23 cellular contexts compared by ENCODE assay signal in the genomic region with DNA sequence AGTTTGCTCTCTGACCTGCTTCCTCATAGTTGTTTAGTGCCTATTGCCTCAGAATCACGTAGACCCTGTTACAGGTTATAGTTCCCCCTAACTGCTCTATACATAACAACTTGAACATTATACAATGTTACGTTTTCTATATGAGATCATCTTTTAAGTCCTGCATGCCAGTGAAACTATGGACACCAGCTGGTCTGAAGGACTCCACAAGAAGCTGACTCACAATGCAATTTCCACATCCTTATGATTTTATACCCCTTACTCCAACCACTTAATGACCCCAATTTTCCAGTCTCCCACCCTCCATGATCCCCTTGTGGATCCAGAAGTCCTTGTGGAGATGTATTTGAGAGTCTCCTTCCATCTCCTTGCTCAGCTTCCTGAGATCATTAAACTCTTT. TPM values are rescaled to one million over a fixed set of nuclear protein-coding genes. Genes with fewer than 3 reads are reported as not detected.
"Had no signal": no experiment of that assay in that cellular context is flagged by ENCODE, and none has a peak within 500 bp of the region (broad histone marks: within the 10 kb centered on the region; RNA-seq: fewer than 3 reads in every experiment).

No MANE protein-coding gene starts in this region.

- H3K9me3 ChIP-seq: right lobe of liver, thyroid gland, vagina had no signal

- H3K4me2 ChIP-seq: neural progenitor cell, smooth muscle cell had no signal

- H3K4me3 ChIP-seq: left lung, neural progenitor cell, right lobe of liver, smooth muscle cell, thyroid gland, vagina had no signal

- H3K79me2 ChIP-seq: parathyroid adenoma had no signal

- DNase-seq: cortex of kidney; effector memory CD8-positive, alpha-beta T cell; hypothalamus; immature natural killer cell; kidney; left cardiac atrium; left lung; mesenchymal stem cell; naive thymus-derived CD4-positive, alpha-beta T cell; right lobe of liver; stimulated activated CD4-positive, alpha-beta T cell treated with anti-CD3 and anti-CD28 coated beads, Interleukin-12 subunit alpha, Interleukin-12 subunit beta, amount 100 ng/mL, for 4 hours; stimulated activated CD4-positive, alpha-beta T cell treated with anti-CD3 and anti-CD28 coated beads, Interleukin-1b, Interleukin-23, amount 100 ng/mL, for 48 hours; stimulated activated CD4-positive, alpha-beta T cell treated with anti-CD3 and anti-CD28 coated beads, Interleukin-4, amount 100 ng/mL, for 1 hour; stimulated activated CD8-positive, alpha-beta memory T cell treated with anti-CD3 and anti-CD28 coated beads, Interleukin-4, amount 100 ng/mL, for 48 hours; stimulated activated naive CD4-positive, alpha-beta T cell; stimulated activated naive CD8-positive, alpha-beta T cell treated with anti-CD3 and anti-CD28 coated beads, Interleukin-15, amount 100 ng/mL, for 72 hours; thyroid gland; trophoblast cell had no signal

- ATAC-seq: effector memory CD8-positive, alpha-beta T cell; left cardiac atrium; left lung; naive thymus-derived CD4-positive, alpha-beta T cell; right lobe of liver; stimulated activated naive CD8-positive, alpha-beta T cell treated with anti-CD3 and anti-CD28 coated beads, Interleukin-15, amount 100 ng/mL, for 72 hours had no signal

- H3K4me1 ChIP-seq: left lung, neural progenitor cell, parathyroid adenoma, right lobe of liver, thyroid gland, vagina had no signal

- H3K27me3 ChIP-seq: left lung, neural progenitor cell, right lobe of liver, thyroid gland, vagina had no signal

- H3K9ac ChIP-seq: neural progenitor cell, parathyroid adenoma had no signal

- H3K36me3 ChIP-seq: left lung, neural progenitor cell, right lobe of liver, thyroid gland, vagina had no signal

- H3K27ac ChIP-seq: left lung, neural progenitor cell, parathyroid adenoma, right lobe of liver, thyroid gland, vagina had no signal

- H2AFZ ChIP-seq: neural progenitor cell, parathyroid adenoma had no signal

RNA-seq across cellular contexts. Expression of a gene that starts 34.9 kb away (rescaled TPM):
- total RNA-seq: temporal lobe had no signal
- polyA plus RNA-seq: immature natural killer cell; naive thymus-derived CD4-positive, alpha-beta T cell had no signal
